In genomic region chr7:135803143-135803542, GRCh38 we compare ENCODE assay signal across 1 cellular context.
TF ChIP-seq lines count a peak whose summit lies in the region.

No MANE protein-coding gene starts in this region.

TF ChIP-seq in K562, 482 proteins besides CTCF, POLR2A, EP300 and RAD21 (continued from another document):
- TF ChIP-seq RNF219 (CRISPR knock-in tag; IDR thresholded peaks at IDR 0.05) (no peak), L3MBTL2 (IDR thresholded peaks at IDR 0.05) (no peak)
TF ChIP-seq in K562: peak in this region for 37.
